Comparison of ENCODE assay signal across 31 cellular contexts in the genomic region with DNA sequence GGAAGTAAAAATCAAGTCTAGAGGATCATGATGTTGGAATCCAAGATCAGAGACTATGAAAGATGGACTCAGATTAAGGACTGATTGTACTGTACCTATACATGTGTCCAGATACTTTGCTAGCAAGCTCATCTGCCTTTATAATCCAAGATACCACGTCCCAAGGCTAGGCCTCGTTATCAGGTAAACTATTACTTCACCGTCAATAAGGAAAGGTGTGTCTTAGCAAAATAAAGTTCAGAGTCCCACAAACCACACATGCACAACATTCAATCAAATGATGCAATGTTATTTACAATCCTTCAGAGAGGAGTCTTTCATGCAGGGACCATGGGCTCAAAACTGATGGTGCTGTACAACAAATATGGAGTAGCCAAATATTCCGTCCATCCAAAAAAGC.
"Had no signal": no experiment of that assay in that cellular context is flagged by ENCODE, and none has a peak within 500 bp of the region (broad histone marks: within the 10 kb centered on the region; RNA-seq: fewer than 3 reads in every experiment).

No MANE protein-coding gene starts in this region.

- H3K36me3 ChIP-seq: adrenal gland, brain microvascular endothelial cell, breast epithelium had no signal

- H3K4me3 ChIP-seq: adrenal gland, body of pancreas, breast epithelium had no signal

- DNase-seq: activated B cell treated with CpG ODN at 0.5 μM for 24 hours; activated CD4-positive, alpha-beta memory T cell treated with anti-CD3 and anti-CD28 coated beads for 36 hours; activated CD4-positive, alpha-beta T cell treated with anti-CD3 and anti-CD28 coated beads for 4 hours; activated CD4-positive, alpha-beta T cell treated with anti-CD3 and anti-CD28 coated beads, Interleukin-2, amount 10 ng/mL, durations not matched to agents 24 days and 14 days; activated CD4-positive, alpha-beta T cell treated with anti-CD3 and anti-CD28 coated beads, Interleukin-2, amount 50 U/mL, for 1 hour; activated CD4-positive, alpha-beta T cell treated with anti-CD3 and anti-CD28 coated beads, Interleukin-2, amount 50 U/mL, for 4 hours; activated CD4-positive, CD25-positive, alpha-beta regulatory T cell treated with anti-CD3 and anti-CD28 coated beads, Interleukin-2, amount 50 U/mL, for 72 hours; activated CD8-positive, alpha-beta memory T cell treated with anti-CD3 and anti-CD28 coated beads, Interleukin-2, amount 50 U/mL, for 4 hours; activated CD8-positive, alpha-beta T cell treated with anti-CD3 and anti-CD28 coated beads for 36 hours; activated effector memory CD4-positive, alpha-beta T cell treated with anti-CD3 and anti-CD28 coated beads, Interleukin-2, amount 50 U/mL, for 16 hours; activated gamma-delta T cell treated with Interleukin-2 at 50 U/mL for 16 hours; activated naive CD4-positive, alpha-beta T cell; activated naive CD4-positive, alpha-beta T cell treated with anti-CD3 and anti-CD28 coated beads for 36 hours; activated naive CD4-positive, alpha-beta T cell treated with anti-CD3 and anti-CD28 coated beads, Interleukin-2, amount 50 U/mL, for 16 hours; activated naive CD8-positive, alpha-beta T cell treated with anti-CD3 and anti-CD28 coated beads for 36 hours; activated T-cell treated with anti-CD3 and anti-CD28 coated beads for 4 hours; activated T-cell treated with anti-CD3 and anti-CD28 coated beads, Interleukin-2, amount 50 U/mL, for 1 hour; activated T-cell treated with anti-CD3 and anti-CD28 coated beads, Interleukin-2, amount 50 U/mL, for 4 hours; activated T-cell treated with anti-CD3 and anti-CD28 coated beads, Interleukin-2, amount 50 U/mL, for 72 hours; adrenal gland; amniotic stem cell; aorta; body of pancreas; brain microvascular endothelial cell; central memory CD4-positive, alpha-beta T cell; T-helper 2 cell; T-helper 9 cell had no signal

- H3K4me1 ChIP-seq: adrenal gland, body of pancreas, breast epithelium had no signal

- H3K9me3 ChIP-seq: adrenal gland, body of pancreas had no signal

- ATAC-seq: activated CD8-positive, alpha-beta T cell treated with anti-CD3 and anti-CD28 coated beads for 36 hours; activated naive CD4-positive, alpha-beta T cell treated with anti-CD3 and anti-CD28 coated beads, Interleukin-2, amount 50 U/mL, for 72 hours; activated T-cell treated with anti-CD3 and anti-CD28 coated beads, Interleukin-2, amount 50 U/mL, for 4 hours; activated T-cell treated with anti-CD3 and anti-CD28 coated beads, Interleukin-2, amount 50 U/mL, for 72 hours; activated T-helper 17 cell treated with anti-CD3 and anti-CD28 coated beads, Interleukin-2, amount 50 U/mL, for 72 hours; body of pancreas had no signal

- H3K27me3 ChIP-seq: adrenal gland, body of pancreas, brain microvascular endothelial cell, breast epithelium had no signal

- H3K27ac ChIP-seq: adrenal gland, body of pancreas, brain microvascular endothelial cell, breast epithelium, VCaP had no signal
